Comparison of ENCODE assay signal across 21 cellular contexts in the genomic region with DNA sequence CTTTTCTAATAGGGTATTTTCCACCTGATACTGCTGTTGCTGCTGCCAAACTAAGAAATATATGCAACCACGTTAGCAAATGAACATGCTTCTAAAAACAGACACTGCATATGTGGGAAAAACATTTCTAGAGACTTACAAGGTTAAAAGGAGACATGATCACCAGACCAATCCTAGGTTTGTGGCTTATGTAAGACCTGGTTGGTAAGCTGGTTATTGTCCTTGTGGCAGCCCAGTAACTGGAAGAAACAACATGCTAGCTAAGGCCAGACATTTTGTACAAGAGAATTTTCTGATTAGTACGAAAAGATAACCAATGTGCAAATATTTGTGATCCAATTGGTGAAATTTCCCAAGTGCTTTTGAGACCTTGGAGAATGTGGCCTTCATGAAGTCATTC.
DNase-seq lines count a peak whose midpoint lies in the region; ATAC-seq, FAIRE-seq and TF ChIP-seq lines count a peak whose summit lies in the region.
"Had no signal": no experiment of that assay in that cellular context is flagged by ENCODE, and none has a peak within 500 bp of the region (broad histone marks: within the 10 kb centered on the region; RNA-seq: fewer than 3 reads in every experiment).

No MANE protein-coding gene starts in this region.

- no peaks in the 10 kb centered on the region for H3K9me3 ChIP-seq in Karpas-422 (ENCODE audit: low read length)
- H3K9me3 ChIP-seq in GM12878 (replicated peaks; ENCODE audit: control insufficient read depth, insufficient read depth, low read length) = no peaks in the 10 kb centered on the region

- no peak for TF ChIP-seq EP300 in GM12878 (IDR thresholded peaks at IDR 0.05; ENCODE audit: borderline replicate concordance in 1 of 2, control insufficient read depth in 1 of 2, low read depth in 2 of 2, low read length in 2 of 2)

- POLR2A ChIA-PET in GM12878 (lab: Charles Lee) = no interaction called here

- intact Hi-C loops in GM12878 (cut with micrococcal nuclease; ENCODE audit: unreplicated experiment) = loop anchor here (5.0 to 10.0 kb wide), 3 partner anchors 145 to 592 kb away; no protein-coding TSS in a partner anchor

- H3K4me2 ChIP-seq in Karpas-422 (ENCODE audit: low read depth, low read length, poor library complexity, severe bottlenecking) (no peak overlapping the region), GM12878 (ENCODE audit: control insufficient read depth, insufficient read depth) (no peak overlapping the region)

- H3K36me3 ChIP-seq in Karpas-422 (ENCODE audit: insufficient read depth, low read length) = peaks cover 8% of the 10 kb centered on the region
- H3K36me3 ChIP-seq in GM12878 (ENCODE audit: control insufficient read depth in 2 of 2, insufficient read depth in 2 of 2, low read length in 1 of 2) = no peaks in the 10 kb centered on the region

- H4K20me1 ChIP-seq in Karpas-422 (ENCODE audit: insufficient read depth, low read depth, low read length) (no peaks in the 10 kb centered on the region), GM12878 (ENCODE audit: control insufficient read depth, insufficient read depth) (no peaks in the 10 kb centered on the region)

- RAD21 ChIA-PET in GM12878 (lab: Charles Lee; ENCODE audit: unreplicated experiment) = interaction anchor here (1.0 kb wide), 1 partner anchor 586 kb away, joined by 3 read pairs; no protein-coding TSS in a partner anchor

- ATAC-seq in GM18858 (IDR thresholded peaks at IDR 0.05; ENCODE audit: unreplicated experiment) (peak; percentile 4), GM18909 (IDR thresholded peaks at IDR 0.05; ENCODE audit: poor library complexity, unreplicated experiment) (peak; percentile 11), GM12878 (peak; percentile 5; the same call in 1 of the 3 replicates), HG02642 (IDR thresholded peaks at IDR 0.05; ENCODE audit: poor library complexity, unreplicated experiment) (no peak), HG03469 (IDR thresholded peaks at IDR 0.05; ENCODE audit: unreplicated experiment) (no peak)
- ATAC-seq: HCT116, SK-N-SH treated with all-trans-retinoic acid at 6 μM for 48 hours had no signal

- H2AFZ ChIP-seq in Karpas-422 (ENCODE audit: low read length) (no peak overlapping the region), GM12878 (ENCODE audit: control insufficient read depth, low read depth, low read length) (no peak overlapping the region)

- H3K4me3 ChIP-seq in Karpas-422 (ENCODE audit: low read length) = no peak overlapping the region
- no peak overlapping the region for H3K4me3 ChIP-seq in GM12878

- H3K4me1 ChIP-seq in Karpas-422 (ENCODE audit: low read length) = peaks cover 57% of the 10 kb centered on the region
- peaks cover 13% of the 10 kb centered on the region for H3K4me1 ChIP-seq in GM12878 (ENCODE audit: control insufficient read depth, insufficient read depth, low read length)

- TF ChIP-seq RAD21 in GM12878 (IDR thresholded peaks at IDR 0.05; ENCODE audit: insufficient read depth, low read depth, low read length) = no peak

- SMC1A ChIA-PET in GM12878 (lab: Charles Lee; ENCODE audit: uncharacterized antibody, unreplicated experiment) = interaction anchor here (0.6 to 1.1 kb wide), 4 partner anchors 12 to 330 kb away, joined by 3 to 4 read pairs (median 3); no protein-coding TSS in a partner anchor

- TF ChIP-seq POLR2A in GM12878 (IDR thresholded peaks at IDR 0.05; ENCODE audit: low read depth, low read length) = no peak

- H3K27me3 ChIP-seq in Karpas-422 (ENCODE audit: low read length) (no peaks in the 10 kb centered on the region), GM12878 (replicated peaks in 1 of 2; ENCODE audit: control insufficient read depth in 2 of 2, insufficient read depth in 2 of 2, low read length in 1 of 2) (no peaks in the 10 kb centered on the region)

- H3K27ac ChIP-seq in Karpas-422 (ENCODE audit: low read length) (peak overlapping the region; percentile 68), GM12878 (ENCODE audit: control insufficient read depth, insufficient read depth) (peak overlapping the region; percentile 18; the same call in 1 of the 2 replicates)

- H3K9ac ChIP-seq in Karpas-422 (ENCODE audit: low read length) = no peak overlapping the region
- no peak overlapping the region for H3K9ac ChIP-seq in GM12878 (ENCODE audit: control insufficient read depth, insufficient read depth, low read length)

- 11% methylated on average over 2 of the region's 2 CpGs for WGBS in GM12878 (ENCODE audit: insufficient coverage, insufficient replicate concordance, low lambda C conversion rate, missing lambda C conversion rate)

- in situ Hi-C loops in GM12878 (cut with MboI) = no loop called here

- TF ChIP-seq CTCF in GM12878 (IDR thresholded peaks at IDR 0.05 in 2 of 3, conservative IDR thresholded peaks at IDR 0.05 in 1 of 3; ENCODE audit: control insufficient read depth in 2 of 3, extremely low read depth in 1 of 3, insufficient read depth in 1 of 3, low read depth in 3 of 3, low read length in 3 of 3) = no peak

- peaks cover 84% of the 10 kb centered on the region for H3K79me2 ChIP-seq in Karpas-422 (ENCODE audit: low read length)
- no peaks in the 10 kb centered on the region for H3K79me2 ChIP-seq in GM12878 (ENCODE audit: control insufficient read depth, insufficient read depth, low read length)

- no peaks in the 10 kb centered on the region for H3K9me2 ChIP-seq in Karpas-422 (replicated peaks; ENCODE audit: insufficient read depth, low read length)

- DNase-seq in Karpas-422 = no peak
- no peak for DNase-seq in GM12878 (ENCODE audit: low read depth, low spot score)
- no peak for DNase-seq in NK-92 treated with Interleukin-12 subunit alpha and Interleukin-12 subunit beta, amount 100 ng/mL, for 24 hours (lab: John Stamatoyannopoulos, UW)
- no peak for DNase-seq in COLO829 (ENCODE audit: low spot score)
- DNase-seq: ACHN; CD4-positive, alpha-beta memory T cell; DND-41; GF-D8; NCI-H1092 treated with DMSO at 0.1 percent for 48 hours; NCI-H1694; NCI-H2107; NCI-H345; NCI-H526 treated with DMSO at 0.1 percent for 48 hours; SHP77 had no signal

- CTCF ChIA-PET in GM12878 (lab: Yijun Ruan, JAX) = interaction anchor here (0.6 kb wide), 1 partner anchor 36 kb away, joined by 4 read pairs; no protein-coding TSS in a partner anchor

- FAIRE-seq in GM12878 (lab: Jason Lieb, UNC) = peak; percentile 23
- FAIRE-seq: RCC 7860 had no signal

- BruUV-seq in GM12878 (replicated peaks; lab: Mats Ljungman, UMichigan) = no TSS peak

TF ChIP-seq in GM12878, 131 proteins besides CTCF, POLR2A, EP300 and RAD21:
- TF ChIP-seq ZNF384 (IDR thresholded peaks at IDR 0.05; ENCODE audit: borderline replicate concordance, low read depth, low read length) (no peak), IKZF2 (IDR thresholded peaks at IDR 0.05) (peak in 1 of 2 experiments; percentile 4; a peak in 1 of 4 replicates), SMARCA5 (IDR thresholded peaks at IDR 0.05) (no peak), CEBPB (IDR thresholded peaks at IDR 0.05; ENCODE audit: borderline replicate concordance in 1 of 2, low read depth in 2 of 2, low read length in 2 of 2) (no peak), PML (IDR thresholded peaks at IDR 0.05; ENCODE audit: low read length) (no peak), NFIC (IDR thresholded peaks at IDR 0.05; ENCODE audit: low read depth, low read length) (peak; percentile 15; the same call in 1 of the 2 replicates), BMI1 (IDR thresholded peaks at IDR 0.05; ENCODE audit: borderline replicate concordance) (no peak), CBFB (IDR thresholded peaks at IDR 0.05; ENCODE audit: low read depth) (no peak), NR2F1 (conservative IDR thresholded peaks at IDR 0.05) (no peak), NR2C2 (IDR thresholded peaks at IDR 0.05; ENCODE audit: borderline replicate concordance, control insufficient read depth, insufficient read length, low read depth) (no peak), MTA3 (IDR thresholded peaks at IDR 0.05; ENCODE audit: borderline replicate concordance, low read length) (no peak), BCL11A (IDR thresholded peaks at IDR 0.05; ENCODE audit: low read depth, low read length) (no peak), SMC3 (IDR thresholded peaks at IDR 0.05; ENCODE audit: borderline replicate concordance, low read length) (no peak), GATAD2B (conservative IDR thresholded peaks at IDR 0.05; ENCODE audit: low read depth) (no peak)

Comparison
In these comparisons a context has a peak if more than half of its experiments do, and no peak if none do; other contexts are left out.
1. ATAC-seq: peak in GM18858 (single experiment), GM18909 (single experiment) and GM12878 (single experiment); none in HG02642 (single experiment) and HG03469 (single experiment).